In the genomic region with DNA sequence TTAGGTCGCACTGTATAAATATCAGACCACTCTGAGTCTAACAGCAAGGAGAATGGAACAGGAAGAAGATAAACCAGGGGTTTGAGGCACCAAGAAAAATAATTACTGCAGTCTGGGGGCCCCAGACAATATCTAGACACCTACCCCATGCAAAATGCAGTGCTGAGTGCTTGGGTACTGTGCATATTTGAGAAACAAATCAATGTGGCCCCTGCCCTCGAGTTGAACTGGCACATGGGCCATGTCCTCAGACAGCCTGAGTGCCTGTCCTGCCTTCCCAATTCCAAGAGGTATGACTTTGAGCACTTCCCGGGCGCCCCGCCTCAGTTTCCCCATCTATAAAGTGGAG, we compare ENCODE assay signal across 10 cellular contexts. TPM values are rescaled to one million over a fixed set of nuclear protein-coding genes. Genes with fewer than 3 reads are reported as not detected.
A peak's percentile ranks its signal among the peaks of the same experiment; 100 is the strongest.
DNase-seq lines count a peak whose midpoint lies in the region; ATAC-seq, FAIRE-seq and TF ChIP-seq lines count a peak whose summit lies in the region.
"Had no signal": no experiment of that assay in that cellular context is flagged by ENCODE, and none has a peak within 500 bp of the region (broad histone marks: within the 10 kb centered on the region; RNA-seq: fewer than 3 reads in every experiment).

No MANE protein-coding gene starts in this region.

- H3K36me3 Mint-ChIP-seq in activated CD4-positive, alpha-beta T cell treated with anti-CD3 and anti-CD28 coated beads, Interleukin-2, amount 10 ng/mL, durations not matched to agents 7 days and 5 days (ENCODE audit: low read depth), result peaks cover 2% of the 10 kb centered on the region

- H3K4me1 Mint-ChIP-seq in activated CD4-positive, alpha-beta T cell treated with anti-CD3 and anti-CD28 coated beads, Interleukin-2, amount 10 ng/mL, durations not matched to agents 7 days and 5 days, result peaks cover 74% of the 10 kb centered on the region

- H3K4me3 Mint-ChIP-seq in activated CD4-positive, alpha-beta T cell treated with anti-CD3 and anti-CD28 coated beads, Interleukin-2, amount 10 ng/mL, durations not matched to agents 7 days and 5 days, result peak overlapping the region; percentile 41

- no peaks in the 10 kb centered on the region for H3K9me3 Mint-ChIP-seq in activated CD4-positive, alpha-beta T cell treated with anti-CD3 and anti-CD28 coated beads, Interleukin-2, amount 10 ng/mL, durations not matched to agents 7 days and 5 days

- H3K27ac Mint-ChIP-seq in activated CD4-positive, alpha-beta T cell treated with anti-CD3 and anti-CD28 coated beads, Interleukin-2, amount 10 ng/mL, durations not matched to agents 7 days and 5 days, result peak overlapping the region; percentile 86

- H3K27ac ChIP-seq in kidney (ENCODE audit: low read depth in 2 of 2, low read length in 2 of 2), result peak overlapping the region; percentile 81 to 84
- peak overlapping the region; percentile 68 to 90 (median 79) for H3K27ac ChIP-seq in stomach

- DNase-seq in activated CD4-positive, alpha-beta T cell treated with anti-CD3 and anti-CD28 coated beads, Interleukin-2, amount 10 ng/mL, durations not matched to agents 7 days and 5 days, result no peak
- no peak for DNase-seq in activated CD4-positive, alpha-beta T cell treated with anti-CD3 and anti-CD28 coated beads, Interleukin-2, amount 50 U/mL, for 1 hour
- DNase-seq in kidney, result no peak
- no peak for DNase-seq in stomach
- DNase-seq in cortex of kidney (lab: John Stamatoyannopoulos, UW), result no peak
- DNase-seq in activated effector memory CD4-positive, alpha-beta T cell treated with Interleukin-2 at 50 U/mL for 16 hours, result no peak
- DNase-seq: activated CD4-positive, alpha-beta T cell treated with anti-CD3 and anti-CD28 coated beads for 1 hour; effector CD8-positive, alpha-beta T cell had no signal

- H3K27me3 Mint-ChIP-seq in activated CD4-positive, alpha-beta T cell treated with anti-CD3 and anti-CD28 coated beads, Interleukin-2, amount 10 ng/mL, durations not matched to agents 7 days and 5 days, result peaks cover 22% of the 10 kb centered on the region

- peak; percentile 12; the same call in 1 of the 2 replicates for TF ChIP-seq POLR2A in Raji (IDR thresholded peaks at IDR 0.05; ENCODE audit: insufficient read depth, low read depth, low read length)
- no peak for TF ChIP-seq POLR2A in stomach (IDR thresholded peaks at IDR 0.05)

- H3K9ac ChIP-seq in kidney (ENCODE audit: low read length in 2 of 2), result peak overlapping the region in 1 of 2 donors; percentile 41

- H3K4me1 ChIP-seq in kidney (ENCODE audit: control insufficient read depth in 1 of 2, insufficient read depth in 1 of 2, low read depth in 1 of 2, low read length in 2 of 2), result peaks cover 18 to 28% of the 10 kb centered on the region in 2 donors
- H3K4me1 ChIP-seq in stomach, result peaks cover 32 to 63% (median 37%) of the 10 kb centered on the region in 4 donors

- POLR2A ChIA-PET in activated CD4-positive, alpha-beta T cell treated with anti-CD3 and anti-CD28 coated beads, Interleukin-2, amount 10 ng/mL, durations not matched to agents 7 days and 5 days (lab: Charles Lee), result no interaction called here

- no peaks in the 10 kb centered on the region for H3K9me3 ChIP-seq in kidney (ENCODE audit: control insufficient read depth in 1 of 2, low read length in 2 of 2)
- no peaks in the 10 kb centered on the region for H3K9me3 ChIP-seq in stomach

- 61 to 74% (median 65%) methylated on average over 2 to 5 of the region's 5 CpGs for WGBS in stomach, 5 donors

- intact Hi-C loops in kidney (cut with DNase I) (no loop called here), stomach (cut with DNase I; ENCODE audit: low total_unique reads) (no loop called here)

- no peak for TF ChIP-seq EP300 in stomach (IDR thresholded peaks at IDR 0.05)

- H3K27me3 ChIP-seq in stomach, result peaks cover 0 to 12% (median 0%) of the 10 kb centered on the region in 3 donors

- no peaks in the 10 kb centered on the region for H3K36me3 ChIP-seq in kidney (ENCODE audit: control insufficient read depth in 1 of 2, insufficient read depth in 2 of 2, low read length in 2 of 2)
- H3K36me3 ChIP-seq in stomach, result no peaks in the 10 kb centered on the region

- CTCF ChIA-PET in activated CD4-positive, alpha-beta T cell treated with anti-CD3 and anti-CD28 coated beads, Interleukin-2, amount 10 ng/mL, durations not matched to agents 7 days and 5 days (lab: Charles Lee), result interaction anchor here (1.0 to 1.4 kb wide), 3 partner anchors 9 to 88 kb away, joined by 3 read pairs; no protein-coding TSS in a partner anchor

- TF ChIP-seq CTCF in kidney (IDR thresholded peaks at IDR 0.05; ENCODE audit: borderline replicate concordance, extremely low read depth, insufficient read depth), result no peak
- no peak for TF ChIP-seq CTCF in stomach (IDR thresholded peaks at IDR 0.05)

- FAIRE-seq in kidney (lab: Jason Lieb, UNC), result no peak

- no peak for ATAC-seq in GM19463 (IDR thresholded peaks at IDR 0.05; ENCODE audit: unreplicated experiment)

- H3K4me3 ChIP-seq in kidney (ENCODE audit: low read length in 2 of 2), result no peak overlapping the region
- no peak overlapping the region for H3K4me3 ChIP-seq in stomach

RNA-seq across cellular contexts. Expression of gene CIITA, which starts 6.2 kb away (rescaled TPM):
- total RNA-seq in activated CD4-positive, alpha-beta T cell treated with anti-CD3 and anti-CD28 coated beads, Interleukin-2, amount 10 ng/mL, durations not matched to agents 7 days and 5 days, result 10 to 100 TPM; 21.5 to 24.6 TPM
- total RNA-seq in kidney (50.5 TPM), stomach (10 to 100 TPM in 3 of 5 donors, 1 to 10 TPM in 1, under 1 TPM in 1; under 0.01 to 67.1 (median 21.2) TPM)
- polyA plus RNA-seq in kidney (ENCODE audit: insufficient read depth, low read depth, low replicate concordance) (8.3 TPM), stomach (10 to 100 TPM in 1 of 3 donors, 1 to 10 TPM in 2; 3.2 to 18.4 (median 4.3) TPM)

RNA-seq across cellular contexts. Expression of gene TVP23A, which starts 52.2 kb away (rescaled TPM):
- not detected for total RNA-seq in activated CD4-positive, alpha-beta T cell treated with anti-CD3 and anti-CD28 coated beads, Interleukin-2, amount 10 ng/mL, durations not matched to agents 7 days and 5 days
- 0.19 TPM for total RNA-seq in kidney
- not detected for polyA plus RNA-seq in kidney (ENCODE audit: insufficient read depth, low read depth, low replicate concordance)
- 1 to 10 TPM in 1 of 5 donors, not detected in 4; 4.4 TPM for total RNA-seq in stomach
- under 1 TPM; 0.15 to 0.37 (median 0.31) TPM for polyA plus RNA-seq in stomach
